Comparison of ENCODE assay signal across 9 cellular contexts in genomic region chr10:45580781-45581496, GRCh38.
DNase-seq lines count a peak whose midpoint lies in the region; ATAC-seq and TF ChIP-seq lines count a peak whose summit lies in the region.
"Had no signal": no experiment of that assay in that cellular context is flagged by ENCODE, and none has a peak within 500 bp of the region (broad histone marks: within the 10 kb centered on the region; RNA-seq: fewer than 3 reads in every experiment).

No MANE protein-coding gene starts in this region.

- intact Hi-C loops in Right ventricle myocardium inferior (cut with DNase I) = no loop called here

- in situ Hi-C loops in KBM-7 (cut with MboI; ENCODE audit: low pct_unique_long_range_greater_than_20kb, low sequenced_read_pairs) = no loop called here

- peak overlapping the region; percentile 95 for H3K27ac Mint-ChIP-seq in activated naive CD8-positive, alpha-beta T cell treated with anti-CD3 and anti-CD28 coated beads, Interleukin-2, amount 50 U/mL, for 24 hours
- peak overlapping the region; percentile 92 for H3K27ac Mint-ChIP-seq in stimulated activated memory B cell treated with anti-CD40 and anti-IgM and Interleukin-4, amounts not matched to agents 10 μg/mL and 1 μg/mL and 100 μg/mL, for 72 hours

- H3K4me1 ChIP-seq in right atrium auricular region = peaks cover 0 to 28% of the 10 kb centered on the region in 2 donors

- H3K36me3 ChIP-seq in right atrium auricular region = no peaks in the 10 kb centered on the region

- H3K9me3 Mint-ChIP-seq in activated naive CD8-positive, alpha-beta T cell treated with anti-CD3 and anti-CD28 coated beads, Interleukin-2, amount 50 U/mL, for 24 hours = peaks cover 3% of the 10 kb centered on the region
- peaks cover 3% of the 10 kb centered on the region for H3K9me3 Mint-ChIP-seq in stimulated activated memory B cell treated with anti-CD40 and anti-IgM and Interleukin-4, amounts not matched to agents 10 μg/mL and 1 μg/mL and 100 μg/mL, for 72 hours

- peak; percentile 23 for ATAC-seq in Right ventricle myocardium inferior
- peak; percentile 48 for ATAC-seq in HG03280 (IDR thresholded peaks at IDR 0.05; ENCODE audit: unreplicated experiment)
- ATAC-seq in activated naive CD8-positive, alpha-beta T cell treated with anti-CD3 and anti-CD28 coated beads, Interleukin-2, amount 50 U/mL, for 24 hours = peak; percentile 81
- ATAC-seq in stimulated activated memory B cell treated with anti-CD40 and anti-IgM and Interleukin-4, amounts not matched to agents 10 μg/mL and 1 μg/mL and 100 μg/mL, for 72 hours = peak; percentile 88

- peak overlapping the region; percentile 85 for H3K4me3 Mint-ChIP-seq in activated naive CD8-positive, alpha-beta T cell treated with anti-CD3 and anti-CD28 coated beads, Interleukin-2, amount 50 U/mL, for 24 hours
- H3K4me3 Mint-ChIP-seq in stimulated activated memory B cell treated with anti-CD40 and anti-IgM and Interleukin-4, amounts not matched to agents 10 μg/mL and 1 μg/mL and 100 μg/mL, for 72 hours = peak overlapping the region; percentile 91

- H3K27me3 ChIP-seq in right atrium auricular region = no peaks in the 10 kb centered on the region

- H3K4me1 Mint-ChIP-seq in activated naive CD8-positive, alpha-beta T cell treated with anti-CD3 and anti-CD28 coated beads, Interleukin-2, amount 50 U/mL, for 24 hours = peaks cover 42% of the 10 kb centered on the region
- H3K4me1 Mint-ChIP-seq in stimulated activated memory B cell treated with anti-CD40 and anti-IgM and Interleukin-4, amounts not matched to agents 10 μg/mL and 1 μg/mL and 100 μg/mL, for 72 hours = peaks cover 55% of the 10 kb centered on the region

- no peaks in the 10 kb centered on the region for H3K9me3 ChIP-seq in right atrium auricular region

- H3K4me3 ChIP-seq in right atrium auricular region = no peak overlapping the region
- H3K4me3 ChIP-seq: lung had no signal

- H3K27me3 Mint-ChIP-seq in activated naive CD8-positive, alpha-beta T cell treated with anti-CD3 and anti-CD28 coated beads, Interleukin-2, amount 50 U/mL, for 24 hours = no peaks in the 10 kb centered on the region
- no peaks in the 10 kb centered on the region for H3K27me3 Mint-ChIP-seq in stimulated activated memory B cell treated with anti-CD40 and anti-IgM and Interleukin-4, amounts not matched to agents 10 μg/mL and 1 μg/mL and 100 μg/mL, for 72 hours

- H3K36me3 Mint-ChIP-seq in activated naive CD8-positive, alpha-beta T cell treated with anti-CD3 and anti-CD28 coated beads, Interleukin-2, amount 50 U/mL, for 24 hours (ENCODE audit: low read depth) = no peaks in the 10 kb centered on the region
- H3K36me3 Mint-ChIP-seq in stimulated activated memory B cell treated with anti-CD40 and anti-IgM and Interleukin-4, amounts not matched to agents 10 μg/mL and 1 μg/mL and 100 μg/mL, for 72 hours = peaks cover 21% of the 10 kb centered on the region

- DNase-seq in Right ventricle myocardium inferior (ENCODE audit: missing footprints) (no peak), right atrium auricular region (ENCODE audit: low spot score) (no peak), KBM-7 (no peak), NCI-H187 (lab: John Stamatoyannopoulos, UW) (no peak), NCI-H2196 treated with DMSO at 0.1 percent for 48 hours (lab: John Stamatoyannopoulos, UW; ENCODE audit: unreplicated experiment) (no peak)
- peak; percentile 32 for DNase-seq in activated naive CD8-positive, alpha-beta T cell treated with anti-CD3 and anti-CD28 coated beads, Interleukin-2, amount 50 U/mL, for 24 hours

- no peak for TF ChIP-seq CTCF in right atrium auricular region (IDR thresholded peaks at IDR 0.05)

- no peak overlapping the region for H3K27ac ChIP-seq in right atrium auricular region

Comparison
In these comparisons a context has a peak if more than half of its experiments do, and no peak if none do; other contexts are left out.
1. ATAC-seq: peak in every context shown above with its lines; median percentile 88 in stimulated activated memory B cell treated with anti-CD40 and anti-IgM and Interleukin-4, amounts not matched to agents 10 μg/mL and 1 μg/mL and 100 μg/mL, for 72 hours; 81 in activated naive CD8-positive, alpha-beta T cell treated with anti-CD3 and anti-CD28 coated beads, Interleukin-2, amount 50 U/mL, for 24 hours; 48 in HG03280; 23 in Right ventricle myocardium inferior.